ENCODE assay signal across 31 cellular contexts in genomic region chr14:103961928-103962578, GRCh38. TPM values are rescaled to one million over a fixed set of nuclear protein-coding genes. Genes with fewer than 3 reads are reported as not detected.
"Had no signal": no experiment of that assay in that cellular context is flagged by ENCODE, and none has a peak within 500 bp of the region (broad histone marks: within the 10 kb centered on the region; RNA-seq: fewer than 3 reads in every experiment).

No MANE protein-coding gene starts in this region.

- DNase-seq: activated CD4-positive, alpha-beta T cell treated with anti-CD3 and anti-CD28 coated beads for 4 hours; activated CD8-positive, alpha-beta memory T cell treated with anti-CD3 and anti-CD28 coated beads, Interleukin-2, amount 50 U/mL, for 4 hours; activated CD8-positive, alpha-beta T cell treated with anti-CD3 and anti-CD28 coated beads for 36 hours; activated naive CD8-positive, alpha-beta T cell treated with anti-CD3 and anti-CD28 coated beads, Interleukin-2, amount 50 U/mL, for 24 hours; activated T-cell treated with anti-CD3 and anti-CD28 coated beads, Interleukin-2, amount 50 U/mL, for 72 hours; amniotic stem cell; NCI-H1092; NCI-H1417; NCI-H1930; NCI-H2107; NCI-H2171 treated with DMSO at 0.1 percent for 48 hours; NCI-H345; NCI-H510A; NCI-H526 treated with DMSO at 0.1 percent for 48 hours; NCI-H82; Right ventricle myocardium superior; RPMI8226; SJCRH30; SK-N-SH; T-helper 1 cell; WERI-Rb-1 had no signal

- H3K4me1 ChIP-seq: ascending aorta, SJCRH30 had no signal

- H3K4me3 Mint-ChIP-seq: activated CD8-positive, alpha-beta T cell treated with anti-CD3 and anti-CD28 coated beads for 36 hours; activated naive CD8-positive, alpha-beta T cell treated with anti-CD3 and anti-CD28 coated beads, Interleukin-2, amount 50 U/mL, for 24 hours; activated T-cell treated with anti-CD3 and anti-CD28 coated beads, Interleukin-2, amount 50 U/mL, for 72 hours; central memory CD8-positive, alpha-beta T cell had no signal

- H3K36me3 ChIP-seq: ascending aorta, SJCRH30, WERI-Rb-1 had no signal

- H3K27ac Mint-ChIP-seq: activated CD8-positive, alpha-beta T cell treated with anti-CD3 and anti-CD28 coated beads for 36 hours; activated naive CD4-positive, alpha-beta T cell treated with anti-CD3 and anti-CD28 coated beads, Interleukin-2, amount 50 U/mL, for 72 hours; activated naive CD8-positive, alpha-beta T cell treated with anti-CD3 and anti-CD28 coated beads, Interleukin-2, amount 50 U/mL, for 24 hours; activated T-cell treated with anti-CD3 and anti-CD28 coated beads, Interleukin-2, amount 50 U/mL, for 72 hours; activated T-helper 2 cell treated with anti-CD3 and anti-CD28 coated beads, Interferon-gamma antibody, Interleukin-2, Interleukin-4, amounts not matched to agents 10 μg/mL and 5 μg/mL and 100 μg/mL, durations not matched to agents 14 hours and 24 hours and 36 hours had no signal

- H3K27me3 ChIP-seq: ascending aorta, body of pancreas had no signal

- H3K9ac ChIP-seq: SK-N-SH had no signal

- H3K4me2 ChIP-seq: SK-N-SH had no signal

- H3K36me3 Mint-ChIP-seq: activated naive CD4-positive, alpha-beta T cell treated with anti-CD3 and anti-CD28 coated beads, Interleukin-2, amount 50 U/mL, for 72 hours had no signal

- H3K27me3 Mint-ChIP-seq: activated naive CD8-positive, alpha-beta T cell treated with anti-CD3 and anti-CD28 coated beads, Interleukin-2, amount 50 U/mL, for 24 hours had no signal

- H3K9me3 ChIP-seq: ascending aorta, body of pancreas, SJCRH30, SK-N-SH had no signal

- H3K4me1 Mint-ChIP-seq: central memory CD8-positive, alpha-beta T cell had no signal

- H3K9me3 Mint-ChIP-seq: activated CD8-positive, alpha-beta T cell treated with anti-CD3 and anti-CD28 coated beads for 36 hours; activated naive CD4-positive, alpha-beta T cell treated with anti-CD3 and anti-CD28 coated beads, Interleukin-2, amount 50 U/mL, for 72 hours; activated naive CD8-positive, alpha-beta T cell treated with anti-CD3 and anti-CD28 coated beads, Interleukin-2, amount 50 U/mL, for 24 hours; activated T-cell treated with anti-CD3 and anti-CD28 coated beads, Interleukin-2, amount 50 U/mL, for 72 hours; activated T-helper 2 cell treated with anti-CD3 and anti-CD28 coated beads, Interferon-gamma antibody, Interleukin-2, Interleukin-4, amounts not matched to agents 10 μg/mL and 5 μg/mL and 100 μg/mL, durations not matched to agents 14 hours and 24 hours and 36 hours; central memory CD8-positive, alpha-beta T cell had no signal

- H3K4me3 ChIP-seq: ascending aorta, body of pancreas, SJCRH30 had no signal

- ATAC-seq: activated CD8-positive, alpha-beta T cell treated with anti-CD3 and anti-CD28 coated beads for 36 hours; activated naive CD4-positive, alpha-beta T cell treated with anti-CD3 and anti-CD28 coated beads, Interleukin-2, amount 50 U/mL, for 72 hours; activated naive CD8-positive, alpha-beta T cell treated with anti-CD3 and anti-CD28 coated beads, Interleukin-2, amount 50 U/mL, for 24 hours; activated T-cell treated with anti-CD3 and anti-CD28 coated beads, Interleukin-2, amount 50 U/mL, for 72 hours; body of pancreas; Panc1 had no signal

- H3K27ac ChIP-seq: ascending aorta, body of pancreas, SJCRH30, WERI-Rb-1 had no signal

RNA-seq across cellular contexts. Expression of gene RD3L, which starts 19.7 kb away (rescaled TPM):
- total RNA-seq: activated CD8-positive, alpha-beta T cell treated with anti-CD3 and anti-CD28 coated beads for 36 hours; activated naive CD4-positive, alpha-beta T cell treated with anti-CD3 and anti-CD28 coated beads, Interleukin-2, amount 50 U/mL, for 72 hours; activated T-cell treated with anti-CD3 and anti-CD28 coated beads, Interleukin-2, amount 50 U/mL, for 72 hours; activated T-helper 2 cell treated with anti-CD3 and anti-CD28 coated beads, Interferon-gamma antibody, Interleukin-2, Interleukin-4, amounts not matched to agents 10 μg/mL and 5 μg/mL and 100 μg/mL, durations not matched to agents 14 hours and 24 hours and 36 hours; ascending aorta; body of pancreas; LHCN-M2; M059J; OCI-LY7; SJCRH30; T-helper 2 cell treated with Interferon-gamma antibody and Interleukin-4, amounts not matched to agents 100 ng/mL and 5 ng/mL, for 36 hours had no signal
- polyA plus RNA-seq: SK-N-SH had no signal

RNA-seq across cellular contexts. Expression of gene TDRD9, which starts 33.8 kb away (rescaled TPM):
- total RNA-seq: activated T-helper 2 cell treated with anti-CD3 and anti-CD28 coated beads, Interferon-gamma antibody, Interleukin-2, Interleukin-4, amounts not matched to agents 10 μg/mL and 5 μg/mL and 100 μg/mL, durations not matched to agents 14 hours and 24 hours and 36 hours; M059J; OCI-LY7; SJCRH30; T-helper 2 cell treated with Interferon-gamma antibody and Interleukin-4, amounts not matched to agents 100 ng/mL and 5 ng/mL, for 36 hours had no signal
- polyA plus RNA-seq: SK-N-SH had no signal
